16 cellular contexts compared by ENCODE assay signal in genomic region chr16:12547608-12547922, GRCh38.
A peak's percentile ranks its signal among the peaks of the same experiment; 100 is the strongest.
DNase-seq lines count a peak whose midpoint lies in the region; ATAC-seq and TF ChIP-seq lines count a peak whose summit lies in the region.
"Had no signal": no experiment of that assay in that cellular context is flagged by ENCODE, and none has a peak within 500 bp of the region (broad histone marks: within the 10 kb centered on the region; RNA-seq: fewer than 3 reads in every experiment).

No MANE protein-coding gene starts in this region.

- peak; percentile 17 for ATAC-seq in GM18858 (IDR thresholded peaks at IDR 0.05; ENCODE audit: unreplicated experiment)
- peak; percentile 19 for ATAC-seq in GM21390 (IDR thresholded peaks at IDR 0.05; ENCODE audit: unreplicated experiment)
- ATAC-seq in HG03066 (IDR thresholded peaks at IDR 0.05; ENCODE audit: low read depth, unreplicated experiment) = peak; percentile 24
- ATAC-seq in HG02610 (IDR thresholded peaks at IDR 0.05; ENCODE audit: unreplicated experiment) = no peak

- H3K36me3 Mint-ChIP-seq in activated T-helper 1 cell treated with anti-CD3 and anti-CD28 coated beads, Interleukin-12 subunit alpha, Interleukin-12 subunit beta, Interleukin-2, Interleukin-4 antibody, amounts not matched to agents 30 ng/mL and 10 ng/mL and 1 ng/mL, durations not matched to agents 14 hours and 24 hours and 36 hours (ENCODE audit: low read depth) = peaks cover 24% of the 10 kb centered on the region
- no peaks in the 10 kb centered on the region for H3K36me3 Mint-ChIP-seq in HFFc6 (ENCODE audit: low read depth)

- peaks cover 98% of the 10 kb centered on the region for H3K4me1 Mint-ChIP-seq in activated T-helper 1 cell treated with anti-CD3 and anti-CD28 coated beads, Interleukin-12 subunit alpha, Interleukin-12 subunit beta, Interleukin-2, Interleukin-4 antibody, amounts not matched to agents 30 ng/mL and 10 ng/mL and 1 ng/mL, durations not matched to agents 14 hours and 24 hours and 36 hours (ENCODE audit: low read depth)
- H3K4me1 Mint-ChIP-seq in HFFc6 (ENCODE audit: low read depth) = peaks cover 11% of the 10 kb centered on the region

- H3K9me3 ChIP-seq in WERI-Rb-1 (ENCODE audit: severe bottlenecking) = no peaks in the 10 kb centered on the region

- no peak overlapping the region for H3K27ac ChIP-seq in WERI-Rb-1
- H3K27ac ChIP-seq: RWPE1, VCaP had no signal

- peak overlapping the region; percentile 85 for H3K27ac Mint-ChIP-seq in activated T-helper 1 cell treated with anti-CD3 and anti-CD28 coated beads, Interleukin-12 subunit alpha, Interleukin-12 subunit beta, Interleukin-2, Interleukin-4 antibody, amounts not matched to agents 30 ng/mL and 10 ng/mL and 1 ng/mL, durations not matched to agents 14 hours and 24 hours and 36 hours
- no peak overlapping the region for H3K27ac Mint-ChIP-seq in HFFc6

- no peaks in the 10 kb centered on the region for H3K36me3 ChIP-seq in WERI-Rb-1
- H3K36me3 ChIP-seq in H7 (replicated peaks; ENCODE audit: control insufficient read depth, insufficient read depth, low read length) = no peaks in the 10 kb centered on the region

- intact Hi-C loops in activated T-helper 1 cell treated with anti-CD3 and anti-CD28 coated beads, Interleukin-12 subunit alpha, Interleukin-12 subunit beta, Interleukin-2, Interleukin-4 antibody, amounts not matched to agents 30 ng/mL and 10 ng/mL and 1 ng/mL, durations not matched to agents 14 hours and 24 hours and 36 hours (cut with micrococcal nuclease) = loop anchor here (1.0 kb wide), 1 partner anchor 8 kb away; no protein-coding TSS in a partner anchor

- H3K4me3 ChIP-seq in WERI-Rb-1 (ENCODE audit: low read depth, low read length) (no peak overlapping the region), H7 (ENCODE audit: insufficient read depth, low read depth, low read length) (no peak overlapping the region)

- no peaks in the 10 kb centered on the region for H3K27me3 Mint-ChIP-seq in activated T-helper 1 cell treated with anti-CD3 and anti-CD28 coated beads, Interleukin-12 subunit alpha, Interleukin-12 subunit beta, Interleukin-2, Interleukin-4 antibody, amounts not matched to agents 30 ng/mL and 10 ng/mL and 1 ng/mL, durations not matched to agents 14 hours and 24 hours and 36 hours (ENCODE audit: insufficient read depth)
- no peaks in the 10 kb centered on the region for H3K27me3 Mint-ChIP-seq in HFFc6 (ENCODE audit: insufficient read depth)

- TF ChIP-seq CTCF in WERI-Rb-1 (IDR thresholded peaks at IDR 0.05; ENCODE audit: low read depth, low read length) (no peak), HFFc6 (IDR thresholded peaks at IDR 0.05) (no peak)

- H3K27me3 ChIP-seq in WERI-Rb-1 (ENCODE audit: insufficient read depth, low read depth, severe bottlenecking) (no peaks in the 10 kb centered on the region), H7 (ENCODE audit: control insufficient read depth, insufficient read depth, low read length) (no peaks in the 10 kb centered on the region)

- H3K9me3 Mint-ChIP-seq in activated T-helper 1 cell treated with anti-CD3 and anti-CD28 coated beads, Interleukin-12 subunit alpha, Interleukin-12 subunit beta, Interleukin-2, Interleukin-4 antibody, amounts not matched to agents 30 ng/mL and 10 ng/mL and 1 ng/mL, durations not matched to agents 14 hours and 24 hours and 36 hours = no peaks in the 10 kb centered on the region
- H3K9me3 Mint-ChIP-seq in HFFc6 = no peaks in the 10 kb centered on the region

- H3K4me3 Mint-ChIP-seq in activated T-helper 1 cell treated with anti-CD3 and anti-CD28 coated beads, Interleukin-12 subunit alpha, Interleukin-12 subunit beta, Interleukin-2, Interleukin-4 antibody, amounts not matched to agents 30 ng/mL and 10 ng/mL and 1 ng/mL, durations not matched to agents 14 hours and 24 hours and 36 hours = no peak overlapping the region
- no peak overlapping the region for H3K4me3 Mint-ChIP-seq in HFFc6

- no peak for DNase-seq in activated T-helper 1 cell treated with anti-CD3 and anti-CD28 coated beads, Interleukin-12 subunit alpha, Interleukin-12 subunit beta, Interleukin-2, Interleukin-4 antibody, amounts not matched to agents 30 ng/mL and 10 ng/mL and 1 ng/mL, durations not matched to agents 14 hours and 24 hours and 36 hours (ENCODE audit: low spot score)
- DNase-seq in WERI-Rb-1 (no peak), HFFc6 (no peak), H7 (no peak)
- DNase-seq: activated T-cell treated with anti-CD3 and anti-CD28 coated beads, Interleukin-2, amount 50 U/mL, for 48 hours; effector memory CD4-positive, alpha-beta T cell; foreskin melanocyte; islet precursor cell; NCI-H226; substantia nigra had no signal
